In genomic region chr4:152462047-152462446, GRCh38 we compare ENCODE assay signal across 9 cellular contexts.
DNase-seq lines count a peak whose midpoint lies in the region; ATAC-seq and TF ChIP-seq lines count a peak whose summit lies in the region.
"Had no signal": no experiment of that assay in that cellular context is flagged by ENCODE, and none has a peak within 500 bp of the region (broad histone marks: within the 10 kb centered on the region; RNA-seq: fewer than 3 reads in every experiment).

No MANE protein-coding gene starts in this region.

- no peaks in the 10 kb centered on the region for H3K9me3 ChIP-seq in liver (ENCODE audit: control insufficient read depth in 4 of 4, low read length in 3 of 4)
- H3K9me3 ChIP-seq in HAP-1, result no peaks in the 10 kb centered on the region
- H3K9me3 ChIP-seq in tibial nerve, result no peaks in the 10 kb centered on the region
- H3K9me3 ChIP-seq: gastroesophageal sphincter had no signal

- H3K4me1 ChIP-seq in liver (ENCODE audit: control insufficient read depth in 4 of 4, insufficient read depth in 4 of 4, low read length in 3 of 4) (peaks cover 4 to 44% (median 27%) of the 10 kb centered on the region in 4 donors), HAP-1 (peaks cover 7% of the 10 kb centered on the region), tibial nerve (peaks cover 0 to 25% (median 13%) of the 10 kb centered on the region in 4 donors)
- H3K4me1 ChIP-seq: gastroesophageal sphincter had no signal

- H3K27ac ChIP-seq in liver (ENCODE audit: low read depth in 1 of 2, low read length in 2 of 2) (peak overlapping the region; percentile 33 to 47), tibial nerve (no peak overlapping the region)
- H3K27ac ChIP-seq: gastroesophageal sphincter had no signal

- H3K4me3 ChIP-seq in liver (ENCODE audit: low read depth in 1 of 3, low read length in 3 of 3), result no peak overlapping the region
- no peak overlapping the region for H3K4me3 ChIP-seq in HAP-1
- H3K4me3 ChIP-seq in tibial nerve, result no peak overlapping the region
- H3K4me3 ChIP-seq: gastroesophageal sphincter had no signal

- ATAC-seq in GM18867 (IDR thresholded peaks at IDR 0.05; ENCODE audit: unreplicated experiment) (peak; percentile 52), GM21825 (IDR thresholded peaks at IDR 0.05; ENCODE audit: unreplicated experiment) (peak; percentile 66), HG03571 (IDR thresholded peaks at IDR 0.05; ENCODE audit: unreplicated experiment) (peak; percentile 65), SK-N-SH treated with all-trans-retinoic acid at 6 μM for 48 hours (no peak)
- ATAC-seq: gastroesophageal sphincter had no signal

- no peak for DNase-seq in HAP-1 (ENCODE audit: low spot score in 2 of 2)
- DNase-seq in NCI-H526 treated with DMSO at 0.1 percent for 48 hours (lab: John Stamatoyannopoulos, UW), result no peak
- DNase-seq in tibial nerve (ENCODE audit: low spot score in 2 of 2), result no peak

- TF ChIP-seq POLR2A in tibial nerve (IDR thresholded peaks at IDR 0.05), result no peak

- TF ChIP-seq RAD21 in liver (IDR thresholded peaks at IDR 0.05), result peak in 1 of 2 donors; percentile 49

- WGBS in liver, result 27% methylated on average over 2 of the region's 2 CpGs
- 87 to 94% methylated on average over 2 of the region's 2 CpGs for WGBS in tibial nerve, 2 donors

- H3K36me3 ChIP-seq in liver (ENCODE audit: control insufficient read depth in 4 of 4, insufficient read depth in 3 of 4, low read depth in 1 of 4, low read length in 3 of 4) (no peaks in the 10 kb centered on the region), HAP-1 (replicated peaks) (no peaks in the 10 kb centered on the region), tibial nerve (no peaks in the 10 kb centered on the region)
- H3K36me3 ChIP-seq: gastroesophageal sphincter had no signal

- H3K27me3 ChIP-seq in liver (ENCODE audit: control insufficient read depth in 4 of 4, insufficient read depth in 4 of 4, low read length in 3 of 4), result no peaks in the 10 kb centered on the region
- H3K27me3 ChIP-seq in HAP-1 (ENCODE audit: low read depth), result no peaks in the 10 kb centered on the region
- no peaks in the 10 kb centered on the region for H3K27me3 ChIP-seq in tibial nerve
- H3K27me3 ChIP-seq: gastroesophageal sphincter had no signal

- TF ChIP-seq CTCF in liver (IDR thresholded peaks at IDR 0.05; ENCODE audit: low read depth, low read length, missing input control) (peak; percentile 0), tibial nerve (IDR thresholded peaks at IDR 0.05) (no peak)

- H3K9ac ChIP-seq in liver (ENCODE audit: low read depth in 1 of 2, low read length in 2 of 2), result peak overlapping the region in 1 of 2 donors; percentile 4

- TF ChIP-seq EP300 in tibial nerve (IDR thresholded peaks at IDR 0.05), result no peak

- in situ Hi-C loops in HAP-1 (cut with MboI; ENCODE audit: low sequenced_read_pairs), result no loop called here

TF ChIP-seq in liver, 16 proteins besides CTCF, POLR2A, EP300 and RAD21 (continues in another document):
- no peak for TF ChIP-seq EGR1 (IDR thresholded peaks at IDR 0.05; ENCODE audit: low read depth in 2 of 2)
- peak; percentile 47 for TF ChIP-seq SP1 (IDR thresholded peaks at IDR 0.05)
- no peak for TF ChIP-seq GABPA (IDR thresholded peaks at IDR 0.05 in 1 of 2, conservative IDR thresholded peaks at IDR 0.05 in 1 of 2)
- no peak for TF ChIP-seq FOXA1 (IDR thresholded peaks at IDR 0.05)
- peak; percentile 65 for TF ChIP-seq FOXA2 (IDR thresholded peaks at IDR 0.05)
- TF ChIP-seq TAF1 (conservative IDR thresholded peaks at IDR 0.05), result no peak
- TF ChIP-seq NR2F2 (IDR thresholded peaks at IDR 0.05), result no peak
- TF ChIP-seq HNF4G (IDR thresholded peaks at IDR 0.05), result no peak
- no peak for TF ChIP-seq ATF3 (IDR thresholded peaks at IDR 0.05)
- TF ChIP-seq ZBTB33 (IDR thresholded peaks at IDR 0.05), result peak; percentile 40
- peak; percentile 56 for TF ChIP-seq YY1 (IDR thresholded peaks at IDR 0.05)
- TF ChIP-seq HNF4A (conservative IDR thresholded peaks at IDR 0.05), result peak; percentile 34 to 48
- TF ChIP-seq RXRA (IDR thresholded peaks at IDR 0.05), result peak; percentile 57 to 58
- TF ChIP-seq MAX (IDR thresholded peaks at IDR 0.05), result peak; percentile 39

TF ChIP-seq in SK-N-SH treated with all-trans-retinoic acid at 6 μM for 48 hours, 23 proteins besides CTCF, POLR2A, EP300 and RAD21 (continues in another document):
- TF ChIP-seq CSDC2 (CRISPR knock-in tag; IDR thresholded peaks at IDR 0.05), result no peak
- no peak for TF ChIP-seq ZC3H10 (CRISPR knock-in tag; IDR thresholded peaks at IDR 0.05)
- TF ChIP-seq ARNTL (CRISPR knock-in tag; IDR thresholded peaks at IDR 0.05; ENCODE audit: borderline replicate concordance, low read depth), result no peak
- TF ChIP-seq BACH2 (CRISPR knock-in tag; IDR thresholded peaks at IDR 0.05; ENCODE audit: borderline replicate concordance), result no peak
- no peak for TF ChIP-seq OSR1 (CRISPR knock-in tag; IDR thresholded peaks at IDR 0.05)
- TF ChIP-seq ZNF565 (CRISPR knock-in tag; conservative IDR thresholded peaks at IDR 0.05; ENCODE audit: low read depth), result no peak
- TF ChIP-seq CREB5 (CRISPR knock-in tag; IDR thresholded peaks at IDR 0.05; ENCODE audit: low read depth), result no peak
- no peak for TF ChIP-seq TOX (CRISPR knock-in tag; IDR thresholded peaks at IDR 0.05; ENCODE audit: borderline replicate concordance)
- TF ChIP-seq ZFP3 (CRISPR knock-in tag; IDR thresholded peaks at IDR 0.05), result no peak
- TF ChIP-seq ZNF70 (CRISPR knock-in tag; IDR thresholded peaks at IDR 0.05), result no peak
- no peak for TF ChIP-seq ZNF8 (CRISPR knock-in tag; IDR thresholded peaks at IDR 0.05)
- no peak for TF ChIP-seq CSRNP3 (CRISPR knock-in tag; IDR thresholded peaks at IDR 0.05)
- no peak for TF ChIP-seq ISL1 (CRISPR knock-in tag; IDR thresholded peaks at IDR 0.05)
- no peak for TF ChIP-seq PPARA (CRISPR knock-in tag; IDR thresholded peaks at IDR 0.05; ENCODE audit: borderline replicate concordance)
- no peak for TF ChIP-seq TSHZ2 (CRISPR knock-in tag; IDR thresholded peaks at IDR 0.05)
- no peak for TF ChIP-seq ESRRG (CRISPR knock-in tag; IDR thresholded peaks at IDR 0.05)
- no peak for TF ChIP-seq SNAI2 (CRISPR knock-in tag; IDR thresholded peaks at IDR 0.05)

Comparison
In these comparisons a context has a peak if more than half of its experiments do, and no peak if none do; other contexts are left out.
1. H3K27ac ChIP-seq: peak in liver (2 of 2); none in tibial nerve (0 of 4).